In genomic region chr14:23568600-23569310, GRCh38 we compare ENCODE assay signal across 1 cellular context.
TF ChIP-seq lines count a peak whose summit lies in the region.

No MANE protein-coding gene starts in this region.

TF ChIP-seq in HCT116, 20 proteins besides CTCF, POLR2A, EP300 and RAD21 (continued from another document):
- TF ChIP-seq REST (IDR thresholded peaks at IDR 0.05; ENCODE audit: low read depth): no peak
- TF ChIP-seq ATF3 (IDR thresholded peaks at IDR 0.05): no peak
- TF ChIP-seq EZH2phosphoT487 (IDR thresholded peaks at IDR 0.05; ENCODE audit: borderline replicate concordance): no peak
- TF ChIP-seq FOSL1 (IDR thresholded peaks at IDR 0.05; ENCODE audit: low read depth): no peak
- TF ChIP-seq EGR1 (IDR thresholded peaks at IDR 0.05; ENCODE audit: low read depth): no peak
- TF ChIP-seq YY1 (IDR thresholded peaks at IDR 0.05; ENCODE audit: extremely low read depth, insufficient replicate concordance, low read depth, low read length): no peak
- no peak for TF ChIP-seq ZBTB33 (IDR thresholded peaks at IDR 0.05; ENCODE audit: extremely low read depth, insufficient replicate concordance, low read length)
